Comparison of ENCODE assay signal across 9 cellular contexts in the genomic region with DNA sequence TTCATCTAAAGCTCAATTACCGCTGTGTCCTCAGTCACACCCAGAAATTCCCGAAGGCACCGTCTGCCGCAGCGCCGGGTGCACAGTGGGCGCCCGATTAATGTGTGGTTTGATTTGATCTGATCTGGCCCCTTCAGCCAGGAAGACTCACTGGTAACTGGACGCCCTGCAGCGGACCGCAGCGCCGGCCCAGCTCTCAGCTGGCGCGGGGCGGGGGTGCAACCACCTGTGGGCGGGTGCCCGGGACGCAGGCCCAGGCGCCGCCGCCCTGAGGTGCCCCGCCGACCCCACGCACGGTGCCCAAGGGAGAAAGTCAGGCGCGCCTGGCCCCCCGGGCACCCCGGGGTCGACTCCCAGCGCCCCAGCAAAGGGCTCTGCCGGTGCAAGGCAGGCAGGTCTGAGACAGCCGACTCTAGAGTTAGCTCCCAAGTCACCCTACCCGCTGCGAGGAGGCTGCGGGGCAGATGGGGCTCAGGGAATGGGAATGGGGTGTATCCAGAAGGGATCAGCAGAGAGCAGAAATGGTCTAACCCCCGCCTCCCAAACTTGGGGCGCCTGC. TPM values are rescaled to one million over a fixed set of nuclear protein-coding genes. Genes with fewer than 3 reads are reported as not detected.
DNase-seq lines count a peak whose midpoint lies in the region; ATAC-seq and TF ChIP-seq lines count a peak whose summit lies in the region.
"Had no signal": no experiment of that assay in that cellular context is flagged by ENCODE, and none has a peak within 500 bp of the region (broad histone marks: within the 10 kb centered on the region; RNA-seq: fewer than 3 reads in every experiment).

No MANE protein-coding gene starts in this region.

- CTCF ChIA-PET in AG04450 (lab: Charles Lee) = interaction anchor here (1.6 kb wide), 2 partner anchors 75 to 136 kb away, joined by 5 read pairs; no protein-coding TSS in a partner anchor

- no peak for DNase-seq in AG04450 (ENCODE audit: low read depth, low spot score)
- peak; percentile 57 for DNase-seq in lower lobe of right lung
- no peak for DNase-seq in stimulated activated CD4-positive, alpha-beta T cell treated with anti-CD3 and anti-CD28 coated beads, Interleukin-4, amount 100 ng/mL, for 1 hour

- H3K9me3 ChIP-seq in AG04450 (ENCODE audit: control insufficient read depth, insufficient read depth, low read length) = peaks cover 4% of the 10 kb centered on the region; the same call in 1 of the 2 replicates
- no peaks in the 10 kb centered on the region for H3K9me3 ChIP-seq in lower lobe of right lung
- H3K9me3 ChIP-seq: ascending aorta had no signal

- H3K27me3 Mint-ChIP-seq in IgD-negative memory B cell (peaks cover 50% of the 10 kb centered on the region), brain (peaks cover 71% of the 10 kb centered on the region)

- peak overlapping the region; percentile 54 for H3K4me3 ChIP-seq in AG04450 (ENCODE audit: low read depth, low read length)
- H3K4me3 ChIP-seq in lower lobe of right lung = peak overlapping the region; percentile 54

- H3K27ac ChIP-seq in AG04450 (ENCODE audit: low read depth, low read length) = no peak overlapping the region
- H3K27ac ChIP-seq in lower lobe of right lung = peak overlapping the region; percentile 46
- H3K27ac ChIP-seq: ascending aorta had no signal

- TF ChIP-seq CTCF in AG04450 (IDR thresholded peaks at IDR 0.05; ENCODE audit: low read depth, low read length) (no peak), brain (conservative IDR thresholded peaks at IDR 0.05) (no peak), lower lobe of right lung (IDR thresholded peaks at IDR 0.05) (no peak)

- H3K4me3 Mint-ChIP-seq in IgD-negative memory B cell = peak overlapping the region; percentile 65 to 79 (median 71)
- H3K4me3 Mint-ChIP-seq in brain = peak overlapping the region; percentile 75 to 90 (median 87)

- ATAC-seq in lower lobe of right lung (peak; percentile 39 to 48), GM18909 (IDR thresholded peaks at IDR 0.05; ENCODE audit: poor library complexity, unreplicated experiment) (no peak), HG03108 (IDR thresholded peaks at IDR 0.05; ENCODE audit: unreplicated experiment) (no peak), GM19397 (IDR thresholded peaks at IDR 0.05; ENCODE audit: unreplicated experiment) (no peak)

- H3K9me3 Mint-ChIP-seq in IgD-negative memory B cell (no peaks in the 10 kb centered on the region), brain (peaks cover 0 to 6% (median 0%) of the 10 kb centered on the region in 5 experiments)

- H3K27me3 ChIP-seq in AG04450 (ENCODE audit: control insufficient read depth, insufficient read depth, low read length) (peaks cover 56% of the 10 kb centered on the region), lower lobe of right lung (ENCODE audit: low read depth) (peaks cover 34% of the 10 kb centered on the region)

- H3K4me1 Mint-ChIP-seq in IgD-negative memory B cell (peaks cover 0 to 9% (median 4%) of the 10 kb centered on the region in 3 donors), brain (peaks cover 51% of the 10 kb centered on the region)

- H3K27ac Mint-ChIP-seq in IgD-negative memory B cell (peak overlapping the region in 1 of 3 donors; percentile 18), brain (peak overlapping the region in 4 of 5 experiments; percentile 27 to 90 (median 78))

- H3K36me3 ChIP-seq in lower lobe of right lung = no peaks in the 10 kb centered on the region
- H3K36me3 ChIP-seq: ascending aorta had no signal

- peaks cover 22% of the 10 kb centered on the region for H3K4me1 ChIP-seq in lower lobe of right lung

- POLR2A ChIA-PET in AG04450 (lab: Yijun Ruan, JAX) = no interaction called here

- H3K36me3 Mint-ChIP-seq in IgD-negative memory B cell = peaks cover 3% of the 10 kb centered on the region
- H3K36me3 Mint-ChIP-seq in brain = no peaks in the 10 kb centered on the region

- intact Hi-C loops in lower lobe of right lung (cut with DNase I) = no loop called here

RNA-seq across cellular contexts. Expression of a gene that starts 1.7 kb away (rescaled TPM):
- polyA plus RNA-seq in AG04450 (2011; rRNA removed) (1.0 and 1.5 TPM in 2 replicates), IgD-negative memory B cell (not detected), brain (ENCODE audit: insufficient read depth, low read depth, low replicate concordance) (13.4 TPM)
- polyA minus RNA-seq in AG04450 (2011; rRNA and poly(A)+ RNA removed) = 0.92 and 1.2 TPM in 2 replicates
- total RNA-seq in lower lobe of right lung = 12.1 TPM
- total RNA-seq: ascending aorta had no signal

Comparison
In these comparisons a context has a peak if more than half of its experiments do, and no peak if none do; other contexts are left out.
1. ATAC-seq: peak in lower lobe of right lung (2 of 2); none in GM18909 (single experiment), HG03108 (single experiment) and GM19397 (single experiment).